In genomic region chr2:135037831-135038230, GRCh38 we compare ENCODE assay signal across 20 cellular contexts. TPM values are rescaled to one million over a fixed set of nuclear protein-coding genes. Genes with fewer than 3 reads are reported as not detected.
DNase-seq lines count a peak whose midpoint lies in the region; FAIRE-seq and TF ChIP-seq lines count a peak whose summit lies in the region.
"Had no signal": no experiment of that assay in that cellular context is flagged by ENCODE, and none has a peak within 500 bp of the region (broad histone marks: within the 10 kb centered on the region; RNA-seq: fewer than 3 reads in every experiment).

No MANE protein-coding gene starts in this region.

- no peak overlapping the region for H4K8ac ChIP-seq in mesenchymal stem cell (ENCODE audit: low read length)

- H3K27ac ChIP-seq in mesenchymal stem cell (ENCODE audit: low read length, poor library complexity, severe bottlenecking), result no peak overlapping the region
- H3K27ac ChIP-seq: BLaER1 treated with 17β-estradiol and CSF1 and Interleukin-3, amounts not matched to agents 10 nM and 100 nM had no signal

- H3K14ac ChIP-seq in mesenchymal stem cell (ENCODE audit: low read length in 2 of 2), result no peak overlapping the region

- no peak overlapping the region for H3K4me2 ChIP-seq in mesenchymal stem cell (ENCODE audit: low read length, poor library complexity, severe bottlenecking)
- H3K4me2 ChIP-seq: BLaER1 treated with 17β-estradiol and CSF1 and Interleukin-3, amounts not matched to agents 10 nM and 100 nM had no signal

- DNase-seq in AG10803 (ENCODE audit: low read depth) (peak; percentile 28), M059J (ENCODE audit: low read depth) (peak; percentile 61), choroid plexus epithelial cell (ENCODE audit: low read depth) (peak; percentile 26), mesenchymal stem cell (peak; percentile 15), GM13977 (ENCODE audit: low spot score) (no peak), KG1 (lab: John Stamatoyannopoulos, UW) (no peak), HTR-8/SVneo (ENCODE audit: insufficient read length, low spot score) (no peak)
- no peak for DNase-seq in activated T-helper 2 cell treated with anti-CD3 and anti-CD28 coated beads, Interferon-gamma antibody, Interleukin-2, Interleukin-4, amounts not matched to agents 10 μg/mL and 5 μg/mL and 100 μg/mL, durations not matched to agents 14 hours and 24 hours and 36 hours (ENCODE audit: low spot score)
- DNase-seq: CD8-positive, alpha-beta memory T cell; H9; MV-4-11; NCI-H187; NCI-H2107; NCI-H524 treated with DMSO at 0.1 percent for 48 hours; SHP77 treated with DMSO at 0.1 percent for 48 hours had no signal

- H3K18ac ChIP-seq in mesenchymal stem cell (ENCODE audit: low read depth in 1 of 2, low read length in 2 of 2), result no peak overlapping the region

- no peaks in the 10 kb centered on the region for H3K9me3 Mint-ChIP-seq in activated T-helper 2 cell treated with anti-CD3 and anti-CD28 coated beads, Interferon-gamma antibody, Interleukin-2, Interleukin-4, amounts not matched to agents 10 μg/mL and 5 μg/mL and 100 μg/mL, durations not matched to agents 14 hours and 24 hours and 36 hours
- H3K9me3 Mint-ChIP-seq: CD8-positive, alpha-beta memory T cell had no signal

- in situ Hi-C loops in GM13977 (cut with MboI; ENCODE audit: low pct_unique_long_range_greater_than_20kb, low sequenced_read_pairs, unreplicated experiment), result no loop called here

- no peak overlapping the region for H4K91ac ChIP-seq in mesenchymal stem cell (ENCODE audit: low read length)

- H3K9me3 ChIP-seq in mesenchymal stem cell (ENCODE audit: control insufficient read depth, low read length), result no peaks in the 10 kb centered on the region

- no peak overlapping the region for H3K27ac Mint-ChIP-seq in activated T-helper 2 cell treated with anti-CD3 and anti-CD28 coated beads, Interferon-gamma antibody, Interleukin-2, Interleukin-4, amounts not matched to agents 10 μg/mL and 5 μg/mL and 100 μg/mL, durations not matched to agents 14 hours and 24 hours and 36 hours
- H3K27ac Mint-ChIP-seq: CD8-positive, alpha-beta memory T cell; H9 had no signal

- WGBS in mesenchymal stem cell, result 57% methylated on average over 3 of the region's 3 CpGs

- peaks cover 8% of the 10 kb centered on the region for H3K27me3 Mint-ChIP-seq in activated T-helper 2 cell treated with anti-CD3 and anti-CD28 coated beads, Interferon-gamma antibody, Interleukin-2, Interleukin-4, amounts not matched to agents 10 μg/mL and 5 μg/mL and 100 μg/mL, durations not matched to agents 14 hours and 24 hours and 36 hours (ENCODE audit: low read depth)

- no peaks in the 10 kb centered on the region for H3K4me1 Mint-ChIP-seq in activated T-helper 2 cell treated with anti-CD3 and anti-CD28 coated beads, Interferon-gamma antibody, Interleukin-2, Interleukin-4, amounts not matched to agents 10 μg/mL and 5 μg/mL and 100 μg/mL, durations not matched to agents 14 hours and 24 hours and 36 hours (ENCODE audit: low read depth)
- H3K4me1 Mint-ChIP-seq: CD8-positive, alpha-beta memory T cell; H9 had no signal

- no peak overlapping the region for H3K4ac ChIP-seq in mesenchymal stem cell (ENCODE audit: low read depth in 1 of 2, low read length in 2 of 2)

- no peak overlapping the region for H3K4me3 Mint-ChIP-seq in activated T-helper 2 cell treated with anti-CD3 and anti-CD28 coated beads, Interferon-gamma antibody, Interleukin-2, Interleukin-4, amounts not matched to agents 10 μg/mL and 5 μg/mL and 100 μg/mL, durations not matched to agents 14 hours and 24 hours and 36 hours (ENCODE audit: low read depth)
- H3K4me3 Mint-ChIP-seq: CD8-positive, alpha-beta memory T cell; H9 had no signal

- H3K36me3 Mint-ChIP-seq in activated T-helper 2 cell treated with anti-CD3 and anti-CD28 coated beads, Interferon-gamma antibody, Interleukin-2, Interleukin-4, amounts not matched to agents 10 μg/mL and 5 μg/mL and 100 μg/mL, durations not matched to agents 14 hours and 24 hours and 36 hours (ENCODE audit: low read depth), result no peaks in the 10 kb centered on the region
- H3K36me3 Mint-ChIP-seq: CD8-positive, alpha-beta memory T cell had no signal

- H2AFZ ChIP-seq in mesenchymal stem cell (ENCODE audit: low read depth, low read length), result no peak overlapping the region

- H3K23ac ChIP-seq in mesenchymal stem cell (ENCODE audit: low read length in 2 of 2), result no peak overlapping the region

- H3K9ac ChIP-seq in mesenchymal stem cell (ENCODE audit: low read length), result no peak overlapping the region
- H3K9ac ChIP-seq: BLaER1 treated with 17β-estradiol and CSF1 and Interleukin-3, amounts not matched to agents 10 nM and 100 nM had no signal

- peaks cover 0 to 15% of the 10 kb centered on the region in 2 experiments for H3K27me3 ChIP-seq in mesenchymal stem cell (ENCODE audit: control insufficient read depth in 1 of 2, insufficient read depth in 1 of 2, low read length in 2 of 2)
- H3K27me3 ChIP-seq: BLaER1 treated with 17β-estradiol and CSF1 and Interleukin-3, amounts not matched to agents 10 nM and 100 nM had no signal

- no peak for FAIRE-seq in HTR-8/SVneo (lab: Jason Lieb, UNC)
- FAIRE-seq: A204.1, K562 had no signal

- no peak overlapping the region for H2BK15ac ChIP-seq in mesenchymal stem cell (ENCODE audit: low read depth, poor library complexity, severe bottlenecking)

- H2BK5ac ChIP-seq in mesenchymal stem cell (ENCODE audit: low read depth, low read length, poor library complexity, severe bottlenecking), result no peak overlapping the region

- H3K36me3 ChIP-seq in mesenchymal stem cell (ENCODE audit: control insufficient read depth in 1 of 2, insufficient read depth in 2 of 2, low read depth in 1 of 2, low read length in 2 of 2), result no peaks in the 10 kb centered on the region
- H3K36me3 ChIP-seq: BLaER1 treated with 17β-estradiol and CSF1 and Interleukin-3, amounts not matched to agents 10 nM and 100 nM had no signal

- intact Hi-C loops in activated T-helper 2 cell treated with anti-CD3 and anti-CD28 coated beads, Interferon-gamma antibody, Interleukin-2, Interleukin-4, amounts not matched to agents 10 μg/mL and 5 μg/mL and 100 μg/mL, durations not matched to agents 14 hours and 24 hours and 36 hours (cut with micrococcal nuclease), result no loop called here

- H3K4me3 ChIP-seq in AG10803 (ENCODE audit: low read length), result no peak overlapping the region
- H3K4me3 ChIP-seq in choroid plexus epithelial cell (ENCODE audit: low read depth, low read length), result no peak overlapping the region
- H3K4me3 ChIP-seq in mesenchymal stem cell (ENCODE audit: insufficient read depth in 1 of 2, low read depth in 1 of 2, low read length in 2 of 2), result no peak overlapping the region
- H3K4me3 ChIP-seq: BLaER1 treated with 17β-estradiol and CSF1 and Interleukin-3, amounts not matched to agents 10 nM and 100 nM; K562 had no signal

- H2BK12ac ChIP-seq in mesenchymal stem cell (ENCODE audit: low read length in 2 of 2), result no peak overlapping the region

- H3K79me1 ChIP-seq in mesenchymal stem cell (replicated peaks; ENCODE audit: low read length, poor library complexity, severe bottlenecking), result no peaks in the 10 kb centered on the region

- TF ChIP-seq CTCF in AG10803 (conservative IDR thresholded peaks at IDR 0.05; ENCODE audit: low read length) (no peak), choroid plexus epithelial cell (conservative IDR thresholded peaks at IDR 0.05; ENCODE audit: low read depth, low read length) (no peak), GM13977 (IDR thresholded peaks at IDR 0.05; ENCODE audit: extremely low read depth, insufficient read depth, missing control alignments) (no peak)

- no peak overlapping the region for H2AK5ac ChIP-seq in mesenchymal stem cell (ENCODE audit: low read length, severe bottlenecking)

- no peak overlapping the region for H2BK120ac ChIP-seq in mesenchymal stem cell (ENCODE audit: low read depth, low read length)

- H3K4me1 ChIP-seq in mesenchymal stem cell (ENCODE audit: control insufficient read depth, insufficient read depth, low read depth, low read length), result no peaks in the 10 kb centered on the region

RNA-seq across cellular contexts. Expression of gene MAP3K19, which starts 9.4 kb away (rescaled TPM):
- not detected in 2 replicates for total RNA-seq in M059J (2014; rRNA removed; shearing (Covaris generic))
- polyA plus RNA-seq in mesenchymal stem cell (2013, experiment 1 of 2), result not detected
- 0.01 TPM for polyA plus RNA-seq in mesenchymal stem cell (2013, experiment 2 of 2)
- not detected in 2 replicates for total RNA-seq in activated T-helper 2 cell treated with anti-CD3 and anti-CD28 coated beads, Interferon-gamma antibody, Interleukin-2, Interleukin-4, amounts not matched to agents 10 μg/mL and 5 μg/mL and 100 μg/mL, durations not matched to agents 14 hours and 24 hours and 36 hours
- total RNA-seq: CD8-positive, alpha-beta memory T cell; G401; H9; K562; RPMI7951 had no signal
- polyA plus RNA-seq: CD8-positive, alpha-beta memory T cell had no signal

RNA-seq across cellular contexts. Expression of gene RAB3GAP1, which starts 14.3 kb away (rescaled TPM):
- 31.1 and 62.7 TPM in 2 replicates for total RNA-seq in M059J (2014; rRNA removed; shearing (Covaris generic))
- polyA plus RNA-seq in mesenchymal stem cell (2013, experiment 1 of 2), result 27.8 TPM
- polyA plus RNA-seq in mesenchymal stem cell (2013, experiment 2 of 2), result 29.0 TPM
- total RNA-seq in activated T-helper 2 cell treated with anti-CD3 and anti-CD28 coated beads, Interferon-gamma antibody, Interleukin-2, Interleukin-4, amounts not matched to agents 10 μg/mL and 5 μg/mL and 100 μg/mL, durations not matched to agents 14 hours and 24 hours and 36 hours, result 26.6 and 30.8 TPM in 2 replicates

Comparison
In these comparisons a context has a peak if more than half of its experiments do, and no peak if none do; other contexts are left out.
1. DNase-seq: peak in AG10803 (single experiment), M059J (single experiment), choroid plexus epithelial cell (single experiment) and mesenchymal stem cell (single experiment); none in GM13977 (single experiment), activated T-helper 2 cell treated with anti-CD3 and anti-CD28 coated beads, Interferon-gamma antibody, Interleukin-2, Interleukin-4, amounts not matched to agents 10 μg/mL and 5 μg/mL and 100 μg/mL, durations not matched to agents 14 hours and 24 hours and 36 hours (single experiment), KG1 (single experiment) and HTR-8/SVneo (single experiment).